In the genomic region with DNA sequence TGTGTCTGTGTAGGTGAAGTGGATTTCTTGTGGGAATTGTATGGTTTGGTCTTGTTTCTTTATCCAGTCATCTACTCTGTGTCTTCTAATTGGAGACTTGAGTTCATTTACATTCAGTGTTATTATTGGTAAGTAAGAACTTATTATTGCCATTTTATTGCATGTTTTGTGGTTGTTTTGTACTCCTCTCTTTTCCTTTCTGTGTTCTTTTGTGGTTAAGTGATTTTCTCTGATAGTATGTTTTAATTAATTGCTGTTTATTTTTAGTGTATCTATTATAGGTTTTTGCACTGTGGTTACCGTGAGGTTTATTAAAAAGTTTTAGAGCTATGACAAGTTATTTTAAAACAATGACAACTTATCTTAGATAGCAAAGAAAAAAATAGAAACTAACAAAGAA, we compare ENCODE assay signal across 30 cellular contexts.
"Had no signal": no experiment of that assay in that cellular context is flagged by ENCODE, and none has a peak within 500 bp of the region (broad histone marks: within the 10 kb centered on the region; RNA-seq: fewer than 3 reads in every experiment).

No MANE protein-coding gene starts in this region.

- H3K27me3 Mint-ChIP-seq: activated CD4-positive, alpha-beta T cell treated with anti-CD3 and anti-CD28 coated beads, Interleukin-2, amount 10 ng/mL, durations not matched to agents 24 days and 14 days; activated CD8-positive, alpha-beta T cell treated with anti-CD3 and anti-CD28 coated beads for 36 hours; activated naive CD4-positive, alpha-beta T cell treated with anti-CD3 and anti-CD28 coated beads, Interleukin-2, amount 50 U/mL, for 24 hours; activated T-helper 17 cell treated with anti-CD3 and anti-CD28 coated beads, Interleukin-2, amount 50 U/mL, for 72 hours had no signal

- H3K27me3 ChIP-seq: SJCRH30 had no signal

- H3K4me3 ChIP-seq: SJCRH30, SK-N-MC had no signal

- H3K4me3 Mint-ChIP-seq: activated CD4-positive, alpha-beta T cell treated with anti-CD3 and anti-CD28 coated beads, Interleukin-2, amount 10 ng/mL, durations not matched to agents 24 days and 14 days; activated CD8-positive, alpha-beta T cell treated with anti-CD3 and anti-CD28 coated beads for 36 hours; activated naive CD4-positive, alpha-beta T cell treated with anti-CD3 and anti-CD28 coated beads, Interleukin-2, amount 50 U/mL, for 24 hours; activated T-cell treated with anti-CD3 and anti-CD28 coated beads, Interleukin-2, amount 50 U/mL, for 4 hours; activated T-helper 17 cell treated with anti-CD3 and anti-CD28 coated beads, Interleukin-2, amount 50 U/mL, for 72 hours; brain had no signal

- H3K4me1 ChIP-seq: SJCRH30 had no signal

- H3K27ac ChIP-seq: KMS-11, SJCRH30, SK-N-MC had no signal

- H3K4me2 ChIP-seq: KMS-11 had no signal

- H3K9me3 ChIP-seq: SJCRH30 had no signal

- DNase-seq: activated CD4-positive, alpha-beta T cell treated with anti-CD3 and anti-CD28 coated beads, Interleukin-2, amount 10 ng/mL, durations not matched to agents 24 days and 14 days; activated CD4-positive, alpha-beta T cell treated with anti-CD3 and anti-CD28 coated beads, Interleukin-2, amount 50 U/mL, for 4 hours; activated CD8-positive, alpha-beta T cell treated with anti-CD3 and anti-CD28 coated beads for 36 hours; activated gamma-delta T cell; activated naive CD4-positive, alpha-beta T cell treated with Interleukin-2 at 50 U/mL for 16 hours; activated T-cell treated with anti-CD3 and anti-CD28 coated beads, Interleukin-2, amount 50 U/mL, for 4 hours; anterior cingulate cortex; caudate nucleus; cerebellar nuclear complex; NCI-H1048; NCI-H1105 treated with DMSO at 0.1 percent for 48 hours; NCI-H1436; NCI-H1694; NCI-H1930; NCI-H2081 treated with DMSO at 0.1 percent for 48 hours; NCI-H226; NCI-H446 treated with DMSO at 0.1 percent for 48 hours; NCI-H524; NCI-H69; NCI-H82; SHP77; SJCRH30 had no signal

- H3K9ac ChIP-seq: KMS-11 had no signal

- FAIRE-seq: bronchial epithelial cell, TTC549 had no signal

- ATAC-seq: activated CD8-positive, alpha-beta T cell treated with anti-CD3 and anti-CD28 coated beads for 36 hours; activated T-cell treated with anti-CD3 and anti-CD28 coated beads, Interleukin-2, amount 50 U/mL, for 4 hours; activated T-helper 17 cell treated with anti-CD3 and anti-CD28 coated beads, Interleukin-2, amount 50 U/mL, for 72 hours; Panc1 had no signal

- H3K36me3 ChIP-seq: SJCRH30 had no signal

- H3K27ac Mint-ChIP-seq: activated CD4-positive, alpha-beta T cell treated with anti-CD3 and anti-CD28 coated beads, Interleukin-2, amount 10 ng/mL, durations not matched to agents 24 days and 14 days; activated CD8-positive, alpha-beta T cell treated with anti-CD3 and anti-CD28 coated beads for 36 hours; activated naive CD4-positive, alpha-beta T cell treated with anti-CD3 and anti-CD28 coated beads, Interleukin-2, amount 50 U/mL, for 24 hours; activated T-helper 17 cell treated with anti-CD3 and anti-CD28 coated beads, Interleukin-2, amount 50 U/mL, for 72 hours; brain had no signal
